Comparison of ENCODE assay signal across 27 cellular contexts in genomic region chr11:76325149-76325548, GRCh38.
"Had no signal": no experiment of that assay in that cellular context is flagged by ENCODE, and none has a peak within 500 bp of the region (broad histone marks: within the 10 kb centered on the region; RNA-seq: fewer than 3 reads in every experiment).

No MANE protein-coding gene starts in this region.

- H3K79me2 ChIP-seq: parathyroid adenoma had no signal

- H3K27ac ChIP-seq: coronary artery, epithelial cell of prostate, foreskin keratinocyte, gastroesophageal sphincter, heart right ventricle, left lung, neural progenitor cell, parathyroid adenoma, right atrium auricular region, sigmoid colon, testis, tibial artery had no signal

- DNase-seq: effector memory CD8-positive, alpha-beta T cell; foreskin keratinocyte; glutamatergic neuron; heart right ventricle; hippocampal formation; left cardiac atrium; left lung; mesenchymal stem cell; midbrain; naive thymus-derived CD4-positive, alpha-beta T cell; sigmoid colon; stimulated activated CD4-positive, alpha-beta T cell treated with anti-CD3 and anti-CD28 coated beads, Interleukin-2, amount 100 ng/mL, for 24 hours; stimulated activated CD4-positive, alpha-beta T cell treated with anti-CD3 and anti-CD28 coated beads, Interleukin-4, amount 100 ng/mL, for 4 hours; stimulated activated naive CD8-positive, alpha-beta T cell treated with anti-CD3 and anti-CD28 coated beads, Interleukin-15, Interleukin-2, amounts not matched to agents 100 U/mL and 50 U/mL, for 24 hours; substantia nigra; testis had no signal

- H3K4me3 ChIP-seq: coronary artery, gastroesophageal sphincter, heart right ventricle, left lung, neural progenitor cell, right atrium auricular region, sigmoid colon, testis, tibial artery had no signal

- H3K9me3 ChIP-seq: gastroesophageal sphincter, heart right ventricle, left lung, right atrium auricular region, sigmoid colon, testis, tibial artery had no signal

- H3K36me3 ChIP-seq: gastroesophageal sphincter, heart right ventricle, left lung, neural progenitor cell, right atrium auricular region, sigmoid colon, tibial artery had no signal

- ATAC-seq: effector memory CD8-positive, alpha-beta T cell; esophagus mucosa; foreskin keratinocyte; gastroesophageal sphincter; heart right ventricle; left cardiac atrium; left lung; naive thymus-derived CD4-positive, alpha-beta T cell; stimulated activated memory B cell treated with anti-CD40 and anti-IgM and Interleukin-4, amounts not matched to agents 10 μg/mL and 1 μg/mL and 100 μg/mL, for 72 hours; stimulated activated naive CD8-positive, alpha-beta T cell treated with anti-CD3 and anti-CD28 coated beads, Interleukin-15, Interleukin-2, amounts not matched to agents 100 U/mL and 50 U/mL, for 24 hours had no signal

- H3K4me1 ChIP-seq: parathyroid adenoma, testis had no signal

- H3K9ac ChIP-seq: neural progenitor cell, parathyroid adenoma had no signal

- H3K4me2 ChIP-seq: neural progenitor cell had no signal

- H3K27me3 ChIP-seq: testis had no signal

- FAIRE-seq: endometrium, islet of Langerhans had no signal

- H2AFZ ChIP-seq: neural progenitor cell, parathyroid adenoma had no signal
